In genomic region chr20:43710370-43711044, GRCh38 we compare ENCODE assay signal across 17 cellular contexts. TPM values are rescaled to one million over a fixed set of nuclear protein-coding genes. Genes with fewer than 3 reads are reported as not detected.
DNase-seq lines count a peak whose midpoint lies in the region; ATAC-seq, FAIRE-seq and TF ChIP-seq lines count a peak whose summit lies in the region.
"Had no signal": no experiment of that assay in that cellular context is flagged by ENCODE, and none has a peak within 500 bp of the region (broad histone marks: within the 10 kb centered on the region; RNA-seq: fewer than 3 reads in every experiment).

No MANE protein-coding gene starts in this region.

- peak overlapping the region; percentile 37 for H3K4me2 ChIP-seq in BLaER1

- H3K4me1 Mint-ChIP-seq in activated naive CD8-positive, alpha-beta T cell treated with anti-CD3 and anti-CD28 coated beads, Interleukin-2, amount 50 U/mL, for 24 hours: peaks cover 9% of the 10 kb centered on the region
- H3K4me1 Mint-ChIP-seq: activated naive CD8-positive, alpha-beta T cell treated with anti-CD3 and anti-CD28 coated beads for 36 hours; natural killer cell had no signal

- peaks cover 16% of the 10 kb centered on the region; the same call in 1 of the 2 replicates for H4K20me1 ChIP-seq in BLaER1

- H3K27me3 Mint-ChIP-seq in activated naive CD8-positive, alpha-beta T cell treated with anti-CD3 and anti-CD28 coated beads, Interleukin-2, amount 50 U/mL, for 24 hours: no peaks in the 10 kb centered on the region
- H3K27me3 Mint-ChIP-seq: activated naive CD8-positive, alpha-beta T cell treated with anti-CD3 and anti-CD28 coated beads for 36 hours had no signal

- H3K4me3 ChIP-seq in BLaER1 (no peak overlapping the region), pancreas (no peak overlapping the region)
- H3K4me3 ChIP-seq: skin epidermis had no signal

- H3K9me3 ChIP-seq in BLaER1: no peaks in the 10 kb centered on the region
- H3K9me3 ChIP-seq in pancreas: no peaks in the 10 kb centered on the region

- peak; percentile 51 for DNase-seq in GM19239 (ENCODE audit: insufficient read length, low spot score)
- no peak for DNase-seq in T-helper 2 cell
- DNase-seq in pancreas: no peak
- no peak for DNase-seq in activated naive CD8-positive, alpha-beta T cell treated with anti-CD3 and anti-CD28 coated beads, Interleukin-2, amount 50 U/mL, for 24 hours
- no peak for DNase-seq in NCI-H1092 (lab: John Stamatoyannopoulos, UW)
- DNase-seq: activated naive CD8-positive, alpha-beta T cell treated with anti-CD3 and anti-CD28 coated beads for 36 hours; natural killer cell; NCI-H1417 treated with DMSO at 0.1 percent for 48 hours; PC-3 had no signal

- peak; percentile 72 for ATAC-seq in HG02678 (IDR thresholded peaks at IDR 0.05; ENCODE audit: unreplicated experiment)
- peak; percentile 40 for ATAC-seq in HG03469 (IDR thresholded peaks at IDR 0.05; ENCODE audit: unreplicated experiment)
- ATAC-seq in pancreas: no peak
- no peak for ATAC-seq in activated naive CD8-positive, alpha-beta T cell treated with anti-CD3 and anti-CD28 coated beads, Interleukin-2, amount 50 U/mL, for 24 hours
- ATAC-seq: natural killer cell, PC-3 had no signal

- H3K4me1 ChIP-seq in BLaER1 (peaks cover 22% of the 10 kb centered on the region), pancreas (no peaks in the 10 kb centered on the region)

- peaks cover 100% of the 10 kb centered on the region for H3K36me3 ChIP-seq in BLaER1
- peaks cover 0 to 11% (median 0%) of the 10 kb centered on the region in 3 donors for H3K36me3 ChIP-seq in pancreas

- no peak overlapping the region for H3K27ac Mint-ChIP-seq in activated naive CD8-positive, alpha-beta T cell treated with anti-CD3 and anti-CD28 coated beads, Interleukin-2, amount 50 U/mL, for 24 hours
- H3K27ac Mint-ChIP-seq: activated naive CD8-positive, alpha-beta T cell treated with anti-CD3 and anti-CD28 coated beads for 36 hours; natural killer cell had no signal

- no peaks in the 10 kb centered on the region for H3K9me3 Mint-ChIP-seq in activated naive CD8-positive, alpha-beta T cell treated with anti-CD3 and anti-CD28 coated beads, Interleukin-2, amount 50 U/mL, for 24 hours
- H3K9me3 Mint-ChIP-seq: activated naive CD8-positive, alpha-beta T cell treated with anti-CD3 and anti-CD28 coated beads for 36 hours; natural killer cell had no signal

- H3K27me3 ChIP-seq in BLaER1: no peaks in the 10 kb centered on the region
- H3K27me3 ChIP-seq in pancreas: no peaks in the 10 kb centered on the region

- intact Hi-C loops in pancreas (cut with DNase I): no loop called here

- WGBS in pancreas, 2 donors: 93 to 94% methylated on average over 9 of the region's 9 CpGs

- peaks cover 50% of the 10 kb centered on the region for H3K36me3 Mint-ChIP-seq in activated naive CD8-positive, alpha-beta T cell treated with anti-CD3 and anti-CD28 coated beads, Interleukin-2, amount 50 U/mL, for 24 hours (ENCODE audit: low read depth)
- H3K36me3 Mint-ChIP-seq: natural killer cell had no signal

- H3K4me3 Mint-ChIP-seq in activated naive CD8-positive, alpha-beta T cell treated with anti-CD3 and anti-CD28 coated beads, Interleukin-2, amount 50 U/mL, for 24 hours: no peak overlapping the region
- H3K4me3 Mint-ChIP-seq: activated naive CD8-positive, alpha-beta T cell treated with anti-CD3 and anti-CD28 coated beads for 36 hours; natural killer cell had no signal

- peak overlapping the region; percentile 49; the same call in 1 of the 2 replicates for H3K27ac ChIP-seq in BLaER1
- H3K27ac ChIP-seq in pancreas: no peak overlapping the region
- H3K27ac ChIP-seq: skin epidermis had no signal

- FAIRE-seq in GM19239 (lab: Jason Lieb, UNC) (peak; percentile 82), pancreas (lab: Jason Lieb, UNC) (no peak)
- FAIRE-seq: A204.1 had no signal

- no peak for TF ChIP-seq CTCF in pancreas (IDR thresholded peaks at IDR 0.05)

- H3K9ac ChIP-seq in BLaER1: 0 out of 2 replicates have a peak overlapping the region, but pooled peaks have one; percentile 19

RNA-seq across cellular contexts. Expression of gene GTSF1L, which starts 16.3 kb away (rescaled TPM):
- not detected for total RNA-seq in pancreas
- not detected for polyA plus RNA-seq in pancreas
- total RNA-seq: activated CD8-positive, alpha-beta memory T cell treated with anti-CD3 and anti-CD28 coated beads for 36 hours; activated naive CD8-positive, alpha-beta T cell treated with anti-CD3 and anti-CD28 coated beads for 36 hours; kidney epithelial cell; natural killer cell; PC-3; T-helper 2 cell treated with Interferon-gamma antibody and Interleukin-4, amounts not matched to agents 100 ng/mL and 5 ng/mL, for 36 hours had no signal

RNA-seq across cellular contexts. Expression of gene MYBL2, which starts 43.6 kb away (rescaled TPM):
- 1 to 10 TPM; 4.7 to 8.0 (median 5.7) TPM for total RNA-seq in pancreas
- polyA plus RNA-seq in pancreas: 10 to 100 TPM in 1 of 2 donors, 1 to 10 TPM in 1; 4.7 to 14.5 TPM

Comparison
In these comparisons a context has a peak if more than half of its experiments do, and no peak if none do; other contexts are left out.
1. ATAC-seq: peak in HG02678 (single experiment) and HG03469 (single experiment); none in pancreas (0 of 4) and activated naive CD8-positive, alpha-beta T cell treated with anti-CD3 and anti-CD28 coated beads, Interleukin-2, amount 50 U/mL, for 24 hours (single experiment).